22 cellular contexts compared by ENCODE assay signal in the genomic region with DNA sequence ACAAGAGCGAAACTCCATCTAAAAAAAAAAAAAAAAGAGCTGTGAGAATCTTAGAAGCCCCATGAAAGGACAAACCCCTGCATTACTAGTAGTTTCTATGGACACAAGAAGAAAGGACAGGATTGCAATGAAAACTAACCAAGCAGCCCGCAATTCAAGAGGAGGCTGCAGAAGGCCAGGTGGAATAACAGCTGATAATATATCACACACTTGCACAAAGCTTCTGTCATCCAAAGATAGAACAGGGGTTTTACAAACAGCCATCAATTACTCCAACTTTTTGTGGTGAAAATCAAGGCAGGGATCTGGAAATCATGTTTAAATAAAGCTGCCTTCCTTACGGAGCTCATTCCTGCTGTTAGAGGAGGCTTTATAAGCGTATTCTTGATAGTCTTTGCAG.
"Had no signal": no experiment of that assay in that cellular context is flagged by ENCODE, and none has a peak within 500 bp of the region (broad histone marks: within the 10 kb centered on the region; RNA-seq: fewer than 3 reads in every experiment).

No MANE protein-coding gene starts in this region.

- H3K27ac Mint-ChIP-seq: activated CD4-positive, alpha-beta T cell treated with anti-CD3 and anti-CD28 coated beads for 36 hours; activated CD8-positive, alpha-beta T cell treated with anti-CD3 and anti-CD28 coated beads, Interleukin-2, amount 10 ng/mL, durations not matched to agents 7 days and 5 days; activated naive CD8-positive, alpha-beta T cell treated with anti-CD3 and anti-CD28 coated beads, Interleukin-2, amount 10 ng/mL, durations not matched to agents 7 days and 5 days had no signal

- H3K9me3 ChIP-seq: adrenal gland, breast epithelium, SJCRH30, SK-N-SH had no signal

- H3K4me3 Mint-ChIP-seq: activated CD4-positive, alpha-beta T cell treated with anti-CD3 and anti-CD28 coated beads for 36 hours; activated CD8-positive, alpha-beta T cell treated with anti-CD3 and anti-CD28 coated beads, Interleukin-2, amount 10 ng/mL, durations not matched to agents 7 days and 5 days; activated naive CD8-positive, alpha-beta T cell treated with anti-CD3 and anti-CD28 coated beads, Interleukin-2, amount 10 ng/mL, durations not matched to agents 7 days and 5 days had no signal

- H3K9ac ChIP-seq: SK-N-SH had no signal

- DNase-seq: activated CD4-positive, alpha-beta T cell treated with anti-CD3 and anti-CD28 coated beads for 36 hours; activated CD8-positive, alpha-beta memory T cell treated with anti-CD3 and anti-CD28 coated beads, Interleukin-2, amount 50 U/mL, for 48 hours; activated CD8-positive, alpha-beta T cell treated with anti-CD3 and anti-CD28 coated beads, Interleukin-2, amount 10 ng/mL, durations not matched to agents 7 days and 5 days; activated naive CD4-positive, alpha-beta T cell treated with anti-CD3 and anti-CD28 coated beads, Interleukin-2, amount 50 U/mL, for 16 hours; activated naive CD8-positive, alpha-beta T cell treated with anti-CD3 and anti-CD28 coated beads, Interleukin-2, amount 10 ng/mL, durations not matched to agents 7 days and 5 days; activated T-cell treated with anti-CD3 and anti-CD28 coated beads, Interleukin-2, amount 50 U/mL, for 1 hour; adrenal gland; aorta; caudate nucleus; IMR-90; KG1; NCI-H1048; NCI-H1694; NCI-H2029 treated with DMSO at 0.1 percent for 48 hours; NCI-H345; NCI-H510A; NCI-H69; SK-N-SH; T-helper 1 cell; WERI-Rb-1 had no signal

- H3K27ac ChIP-seq: adrenal gland, breast epithelium, SJCRH30, WERI-Rb-1 had no signal

- H3K36me3 ChIP-seq: adrenal gland, breast epithelium, SJCRH30, WERI-Rb-1 had no signal

- H3K9me3 Mint-ChIP-seq: activated naive CD8-positive, alpha-beta T cell treated with anti-CD3 and anti-CD28 coated beads, Interleukin-2, amount 10 ng/mL, durations not matched to agents 7 days and 5 days had no signal

- H3K4me2 ChIP-seq: SK-N-SH had no signal

- H3K4me1 ChIP-seq: breast epithelium had no signal

- H3K36me3 Mint-ChIP-seq: activated naive CD8-positive, alpha-beta T cell treated with anti-CD3 and anti-CD28 coated beads, Interleukin-2, amount 10 ng/mL, durations not matched to agents 7 days and 5 days had no signal

- H3K4me3 ChIP-seq: adrenal gland, breast epithelium, SJCRH30 had no signal

- H3K27me3 ChIP-seq: adrenal gland, breast epithelium, SJCRH30 had no signal

- ATAC-seq: activated CD4-positive, alpha-beta T cell treated with anti-CD3 and anti-CD28 coated beads for 36 hours; activated CD8-positive, alpha-beta T cell treated with anti-CD3 and anti-CD28 coated beads, Interleukin-2, amount 10 ng/mL, durations not matched to agents 7 days and 5 days had no signal
